Comparison of ENCODE assay signal across 4 cellular contexts in genomic region chr6:23040899-23041298, GRCh38.
"Had no signal": no experiment of that assay in that cellular context is flagged by ENCODE, and none has a peak within 500 bp of the region (broad histone marks: within the 10 kb centered on the region; RNA-seq: fewer than 3 reads in every experiment).

No MANE protein-coding gene starts in this region.

- H2AFZ ChIP-seq: GM23248, GM23338 had no signal

- H3K27ac ChIP-seq: GM23248 had no signal

- H3K9ac ChIP-seq: GM23248 had no signal

- H3K9me3 ChIP-seq: HAP-1 had no signal

- H3K36me3 ChIP-seq: HAP-1 had no signal

- H3K4me2 ChIP-seq: GM23338 had no signal

- H3K4me3 ChIP-seq: GM23248, GM23338, HAP-1 had no signal

- ATAC-seq: GM23338, HCT116 had no signal
